In the genomic region with DNA sequence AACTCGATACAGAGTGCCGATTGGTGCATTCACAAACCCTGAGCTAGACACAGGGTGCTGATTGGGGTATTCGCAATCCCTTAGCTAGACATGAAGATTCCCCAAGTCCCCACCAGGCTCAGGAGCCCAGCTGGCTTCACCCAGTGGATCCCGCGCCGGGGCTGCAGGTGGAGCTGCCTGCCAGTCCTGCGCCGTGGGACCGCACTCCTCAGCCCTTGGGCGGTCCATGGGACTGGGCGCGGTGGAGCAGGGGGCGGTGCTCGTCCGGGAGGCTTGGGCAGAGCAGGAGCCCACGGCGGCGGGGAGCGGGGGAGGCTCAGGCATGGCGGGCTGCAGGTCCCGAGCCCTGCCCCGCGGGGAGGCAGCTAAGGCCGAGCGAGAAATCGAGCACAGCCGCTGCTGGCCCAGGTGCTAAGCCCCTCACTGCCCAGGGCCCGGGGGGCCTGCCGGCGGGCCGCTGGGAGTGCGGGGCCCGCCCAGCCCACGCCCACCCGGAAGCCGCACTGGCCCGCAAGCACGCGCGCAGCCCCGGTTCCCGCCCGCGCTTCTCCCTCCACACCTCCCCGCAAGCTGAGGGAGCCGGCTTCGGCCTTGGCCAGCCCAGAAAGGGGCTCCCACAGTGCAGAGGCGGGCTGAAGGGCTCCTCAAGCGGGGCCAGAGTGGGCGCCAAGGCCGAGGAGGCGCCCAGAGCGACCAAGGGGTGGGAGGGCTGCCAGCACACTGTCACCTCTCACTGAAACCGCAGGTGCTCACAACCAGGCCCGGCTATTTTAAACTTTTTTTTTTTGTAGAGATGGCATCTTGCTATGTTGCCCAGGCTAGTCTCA, we compare ENCODE assay signal across 7 cellular contexts. TPM values are rescaled to one million over a fixed set of nuclear protein-coding genes. Genes with fewer than 3 reads are reported as not detected.
DNase-seq lines count a peak whose midpoint lies in the region; ATAC-seq and TF ChIP-seq lines count a peak whose summit lies in the region.
"Not testable (repeated sequence)": the region's sequence is repeated elsewhere in the genome, so short reads cannot be mapped to it uniquely, and the experiment has no call there.

No MANE protein-coding gene starts in this region.

- H3K4me2 ChIP-seq in neuronal stem cell (ENCODE audit: insufficient read depth, low read length, poor library complexity, severe bottlenecking) = peak overlapping the region; percentile 11

- H2AK5ac ChIP-seq in neuronal stem cell (ENCODE audit: low read depth, low read length) = not testable (repeated sequence)

- H3K36me3 Mint-ChIP-seq in WTC11; endodermal cell (ENCODE audit: low read depth): not testable (repeated sequence)

- not testable (repeated sequence) for H3K27ac Mint-ChIP-seq in WTC11, endodermal cell

- not testable (repeated sequence) for H3K79me1 ChIP-seq in neuronal stem cell (ENCODE audit: low read depth, low read length)

- not testable (repeated sequence) for H3K4me1 ChIP-seq in endodermal cell (ENCODE audit: control insufficient read depth, insufficient read depth, low read length); iPS-15b (ENCODE audit: control insufficient read depth, insufficient read depth, low read length); neuronal stem cell (ENCODE audit: control insufficient read depth in 2 of 2, insufficient read depth in 1 of 2, low read depth in 1 of 2, low read length in 2 of 2)

- H3K9me3 ChIP-seq in endodermal cell (ENCODE audit: control insufficient read depth, low read length); iPS-15b (ENCODE audit: control insufficient read depth, insufficient read depth, low read length); neuronal stem cell (replicated peaks in 1 of 2; ENCODE audit: control insufficient read depth in 2 of 2, insufficient read depth in 1 of 2, low read depth in 1 of 2, low read length in 2 of 2): not testable (repeated sequence)

- H4K91ac ChIP-seq in neuronal stem cell (ENCODE audit: low read depth, low read length, poor library complexity) = not testable (repeated sequence)

- not testable (repeated sequence) for H3K9ac ChIP-seq in endodermal cell (ENCODE audit: extremely low read depth, low read length, poor library complexity, severe bottlenecking); iPS-15b (ENCODE audit: low read depth, low read length); neuronal stem cell (ENCODE audit: low read depth, low read length, poor library complexity)

- H3K36me3 ChIP-seq in H7 (replicated peaks; ENCODE audit: control insufficient read depth, insufficient read depth, low read length); endodermal cell (ENCODE audit: control insufficient read depth, insufficient read depth, low read length); iPS-15b (ENCODE audit: control insufficient read depth, insufficient read depth, low read length); neuronal stem cell (replicated peaks in 1 of 2; ENCODE audit: control insufficient read depth in 2 of 2, insufficient read depth in 2 of 2, low read length in 2 of 2): not testable (repeated sequence)

- peaks cover 24% of the 10 kb centered on the region for H3K27me3 Mint-ChIP-seq in WTC11 (ENCODE audit: low read depth)
- H3K27me3 Mint-ChIP-seq in endodermal cell (ENCODE audit: insufficient read depth) = not testable (repeated sequence)

- H3K23ac ChIP-seq in neuronal stem cell (ENCODE audit: low read depth, low read length, poor library complexity) = peak overlapping the region; percentile 80

- H2BK15ac ChIP-seq in neuronal stem cell (ENCODE audit: low read length) = not testable (repeated sequence)

- H3K4me3 Mint-ChIP-seq in WTC11 = peak overlapping the region; percentile 25; the same call in 1 of the 2 replicates
- H3K4me3 Mint-ChIP-seq in endodermal cell = peak overlapping the region; percentile 31

- H3K4me3 ChIP-seq in H7 (ENCODE audit: insufficient read depth, low read depth, low read length) (peak overlapping the region; percentile 38), iPS-15b (ENCODE audit: low read depth, low read length) (peak overlapping the region; percentile 39)
- H3K4me3 ChIP-seq in endodermal cell (ENCODE audit: low read length); neuronal stem cell (ENCODE audit: low read length in 2 of 2): not testable (repeated sequence)

- not testable (repeated sequence) for H2BK5ac ChIP-seq in neuronal stem cell (ENCODE audit: low read length)

- not testable (repeated sequence) for H3K27me3 ChIP-seq in H7 (ENCODE audit: control insufficient read depth, insufficient read depth, low read length); endodermal cell (ENCODE audit: control insufficient read depth, insufficient read depth, low read length, poor library complexity, severe bottlenecking); iPS-15b (ENCODE audit: control insufficient read depth, insufficient read depth, low read length); neuronal stem cell (ENCODE audit: control insufficient read depth in 3 of 3, insufficient read depth in 3 of 3, low read depth in 1 of 3, low read length in 3 of 3)

- peak; percentile 38 for DNase-seq in H7
- peak; percentile 24 to 25 for DNase-seq in NCI-H1930 (lab: John Stamatoyannopoulos, UW)
- DNase-seq in WTC11 (ENCODE audit: low spot score) = peak; percentile 41
- DNase-seq in endodermal cell = peak; percentile 79
- DNase-seq in neuronal stem cell (ENCODE audit: low spot score) = not testable (repeated sequence)

- WGBS in endodermal cell (ENCODE audit: insufficient coverage in 1 of 2, insufficient read length in 1 of 2), 2 experiments = 94 to 97% methylated on average over 35 to 51 of the region's 55 CpGs
- WGBS in neuronal stem cell (ENCODE audit: extremely low coverage in 2 of 2, insufficient read length in 2 of 2, insufficient replicate concordance in 1 of 2), 2 donors = no CpG with 5 or more reads among the region's 55 CpGs

- H3K9me3 Mint-ChIP-seq in WTC11, endodermal cell: not testable (repeated sequence)

- peak overlapping the region; percentile 35 for H2AFZ ChIP-seq in neuronal stem cell (ENCODE audit: low read length)

- ATAC-seq in WTC11 = not testable (repeated sequence)

- POLR2A ChIA-PET in WTC11 (lab: Charles Lee) = not testable (repeated sequence)

- CTCF ChIA-PET in WTC11 (lab: Charles Lee) = interaction anchor here (0.8 to 2.3 kb wide), 7 partner anchors 8 to 369 kb away, joined by 3 to 12 read pairs (median 3); no protein-coding TSS in a partner anchor

- H3K14ac ChIP-seq in neuronal stem cell (ENCODE audit: low read length) = not testable (repeated sequence)

- not testable (repeated sequence) for H2BK120ac ChIP-seq in neuronal stem cell (ENCODE audit: low read depth, low read length)

- H4K8ac ChIP-seq in neuronal stem cell (ENCODE audit: low read depth, low read length) = not testable (repeated sequence)

- H3K18ac ChIP-seq in neuronal stem cell (ENCODE audit: low read length) = peak overlapping the region; percentile 28

- H3K4ac ChIP-seq in neuronal stem cell (ENCODE audit: low read length) = not testable (repeated sequence)

- H2BK12ac ChIP-seq in neuronal stem cell (ENCODE audit: low read length) = not testable (repeated sequence)

- peak overlapping the region; percentile 57 for H3K27ac ChIP-seq in 22Rv1
- H3K27ac ChIP-seq in endodermal cell (ENCODE audit: low read depth, low read length); neuronal stem cell (replicated peaks; ENCODE audit: low read length): not testable (repeated sequence)

- peak; percentile 20; the same call in 1 of the 2 replicates for TF ChIP-seq CTCF in 22Rv1 (IDR thresholded peaks at IDR 0.05)
- not testable (repeated sequence) for TF ChIP-seq CTCF in WTC11 (IDR thresholded peaks at IDR 0.05)
- TF ChIP-seq CTCF in endodermal cell (conservative IDR thresholded peaks at IDR 0.05) = peak; percentile 61

- not testable (repeated sequence) for H3K4me1 Mint-ChIP-seq in WTC11, endodermal cell

TF ChIP-seq in WTC11, 78 proteins besides CTCF, POLR2A, EP300 and RAD21:
- TF ChIP-seq NFYB (CRISPR knock-in tag; conservative IDR thresholded peaks at IDR 0.05; ENCODE audit: low read depth) = 0 out of 2 replicates have a peak, but pooled peaks have one; percentile 5

RNA-seq across cellular contexts. Expression of gene GNAZ, which starts 53.3 kb away (rescaled TPM):
- total RNA-seq in H7 (2014; rRNA removed; shearing (Covaris generic)) = 18.0 and 24.4 TPM in 2 replicates
- 9.9 to 11.4 TPM (median 11.0 TPM) in 3 replicates for total RNA-seq in WTC11 (2021)
- 10 to 100 TPM; 16.7 to 17.9 TPM for total RNA-seq in endodermal cell
- 26.0 TPM for polyA plus RNA-seq in endodermal cell (2013, experiment 1 of 2)
- 28.0 TPM for polyA plus RNA-seq in endodermal cell (2013, experiment 2 of 2)
- 36.9 TPM for polyA plus RNA-seq in neuronal stem cell (2013, experiment 1 of 2)
- 37.0 TPM for polyA plus RNA-seq in neuronal stem cell (2013, experiment 2 of 2)
